Comparison of ENCODE assay signal across 30 cellular contexts in the genomic region with DNA sequence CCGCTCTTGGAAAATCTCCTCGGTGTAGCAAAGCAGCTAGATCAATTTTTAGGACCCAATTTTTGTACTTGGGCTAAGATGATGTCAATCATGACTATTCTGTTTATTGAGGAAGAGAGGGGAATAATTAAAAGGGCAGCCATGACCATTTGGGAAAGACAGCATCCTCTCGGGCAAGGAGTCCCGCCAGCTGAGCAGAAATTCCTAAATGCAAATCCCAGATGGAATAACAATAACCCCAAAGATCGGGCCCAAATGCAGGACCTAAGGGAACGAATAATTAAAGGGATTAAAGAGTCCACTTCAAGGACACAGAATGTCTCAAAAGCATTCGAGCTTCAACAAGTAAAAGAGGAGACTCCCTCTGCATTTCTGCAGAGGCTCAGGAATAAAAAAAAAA. TPM values are rescaled to one million over a fixed set of nuclear protein-coding genes. Genes with fewer than 3 reads are reported as not detected.
"Had no signal": no experiment of that assay in that cellular context is flagged by ENCODE, and none has a peak within 500 bp of the region (broad histone marks: within the 10 kb centered on the region; RNA-seq: fewer than 3 reads in every experiment).

No MANE protein-coding gene starts in this region.

- H3K9me3 Mint-ChIP-seq: activated CD4-positive, alpha-beta memory T cell treated with anti-CD3 and anti-CD28 coated beads, Interleukin-2, amount 10 ng/mL, durations not matched to agents 7 days and 5 days; activated CD4-positive, alpha-beta T cell treated with anti-CD3 and anti-CD28 coated beads, Interleukin-2, amount 10 ng/mL, durations not matched to agents 7 days and 5 days; activated naive CD4-positive, alpha-beta T cell treated with anti-CD3 and anti-CD28 coated beads, Interleukin-2, amount 50 U/mL, for 24 hours; activated naive CD8-positive, alpha-beta T cell treated with anti-CD3 and anti-CD28 coated beads, Interleukin-2, amount 50 U/mL, for 24 hours; activated T-cell treated with anti-CD3 and anti-CD28 coated beads, Interleukin-2, amount 50 U/mL, for 24 hours; dendritic cell treated with granulocyte-macrophage colony-stimulating factor and Interleukin-4, amounts not matched to agents 40 ng/mL and 50 ng/mL, for 4 days; immature natural killer cell; memory B cell; natural killer cell; type B pancreatic cell had no signal

- H3K27ac Mint-ChIP-seq: activated CD4-positive, alpha-beta memory T cell treated with anti-CD3 and anti-CD28 coated beads, Interleukin-2, amount 10 ng/mL, durations not matched to agents 7 days and 5 days; activated CD4-positive, alpha-beta T cell treated with anti-CD3 and anti-CD28 coated beads, Interleukin-2, amount 10 ng/mL, durations not matched to agents 7 days and 5 days; activated naive CD4-positive, alpha-beta T cell treated with anti-CD3 and anti-CD28 coated beads, Interleukin-2, amount 50 U/mL, for 24 hours; activated T-cell treated with anti-CD3 and anti-CD28 coated beads, Interleukin-2, amount 50 U/mL, for 24 hours; dendritic cell treated with granulocyte-macrophage colony-stimulating factor and Interleukin-4, amounts not matched to agents 40 ng/mL and 50 ng/mL, for 4 days; immature natural killer cell; memory B cell; natural killer cell had no signal

- H3K4me1 Mint-ChIP-seq: activated CD4-positive, alpha-beta memory T cell treated with anti-CD3 and anti-CD28 coated beads, Interleukin-2, amount 10 ng/mL, durations not matched to agents 7 days and 5 days; activated CD4-positive, alpha-beta T cell treated with anti-CD3 and anti-CD28 coated beads, Interleukin-2, amount 10 ng/mL, durations not matched to agents 7 days and 5 days; activated naive CD4-positive, alpha-beta T cell treated with anti-CD3 and anti-CD28 coated beads, Interleukin-2, amount 50 U/mL, for 24 hours; activated naive CD8-positive, alpha-beta T cell treated with anti-CD3 and anti-CD28 coated beads, Interleukin-2, amount 50 U/mL, for 24 hours; immature natural killer cell; memory B cell; natural killer cell had no signal

- H3K27ac ChIP-seq: breast epithelium, epithelial cell of prostate, neutrophil, right lobe of liver, uterus had no signal

- H3K4me1 ChIP-seq: breast epithelium, right lobe of liver had no signal

- DNase-seq: activated CD4-positive, alpha-beta memory T cell treated with anti-CD3 and anti-CD28 coated beads, Interleukin-2, amount 10 ng/mL, durations not matched to agents 7 days and 5 days; activated CD4-positive, alpha-beta T cell treated with anti-CD3 and anti-CD28 coated beads for 1 hour; activated CD4-positive, alpha-beta T cell treated with anti-CD3 and anti-CD28 coated beads, Interleukin-2, amount 10 ng/mL, durations not matched to agents 7 days and 5 days; activated CD8-positive, alpha-beta memory T cell treated with anti-CD3 and anti-CD28 coated beads, Interleukin-2, amount 50 U/mL, for 48 hours; activated gamma-delta T cell; activated naive CD8-positive, alpha-beta T cell treated with anti-CD3 and anti-CD28 coated beads, Interleukin-2, amount 50 U/mL, for 24 hours; activated T-cell treated with anti-CD3 and anti-CD28 coated beads, Interleukin-2, amount 50 U/mL, for 24 hours; amygdala; central memory CD4-positive, alpha-beta T cell; esophagus squamous epithelium; foreskin melanocyte; immature natural killer cell; kidney; left colon; natural killer cell; right lobe of liver; stimulated activated CD4-positive, alpha-beta T cell treated with anti-CD3 and anti-CD28 coated beads, Interleukin-12 subunit alpha, Interleukin-12 subunit beta, amount 100 ng/mL, for 4 hours; stimulated activated CD4-positive, alpha-beta T cell treated with anti-CD3 and anti-CD28 coated beads, Interleukin-4, amount 100 ng/mL, for 1 hour; stimulated activated naive CD8-positive, alpha-beta T cell treated with anti-CD3 and anti-CD28 coated beads, Interleukin-15, Interleukin-2, amounts not matched to agents 100 U/mL and 50 U/mL, for 24 hours; T-helper 2 cell; uterus had no signal

- H3K4me3 Mint-ChIP-seq: activated CD4-positive, alpha-beta memory T cell treated with anti-CD3 and anti-CD28 coated beads, Interleukin-2, amount 10 ng/mL, durations not matched to agents 7 days and 5 days; activated CD4-positive, alpha-beta T cell treated with anti-CD3 and anti-CD28 coated beads, Interleukin-2, amount 10 ng/mL, durations not matched to agents 7 days and 5 days; activated naive CD4-positive, alpha-beta T cell treated with anti-CD3 and anti-CD28 coated beads, Interleukin-2, amount 50 U/mL, for 24 hours; activated naive CD8-positive, alpha-beta T cell treated with anti-CD3 and anti-CD28 coated beads, Interleukin-2, amount 50 U/mL, for 24 hours; activated T-cell treated with anti-CD3 and anti-CD28 coated beads, Interleukin-2, amount 50 U/mL, for 24 hours; dendritic cell treated with granulocyte-macrophage colony-stimulating factor and Interleukin-4, amounts not matched to agents 40 ng/mL and 50 ng/mL, for 4 days; immature natural killer cell; memory B cell; natural killer cell had no signal

- H3K36me3 Mint-ChIP-seq: activated naive CD4-positive, alpha-beta T cell treated with anti-CD3 and anti-CD28 coated beads, Interleukin-2, amount 50 U/mL, for 24 hours; immature natural killer cell; memory B cell; natural killer cell had no signal

- H3K9me3 ChIP-seq: breast epithelium, esophagus squamous epithelium, neutrophil, right lobe of liver, uterus had no signal

- H3K4me3 ChIP-seq: esophagus squamous epithelium, right lobe of liver had no signal

- H3K27me3 Mint-ChIP-seq: activated naive CD8-positive, alpha-beta T cell treated with anti-CD3 and anti-CD28 coated beads, Interleukin-2, amount 50 U/mL, for 24 hours; activated T-cell treated with anti-CD3 and anti-CD28 coated beads, Interleukin-2, amount 50 U/mL, for 24 hours; dendritic cell treated with granulocyte-macrophage colony-stimulating factor and Interleukin-4, amounts not matched to agents 40 ng/mL and 50 ng/mL, for 4 days had no signal

- H3K36me3 ChIP-seq: breast epithelium, neutrophil, right lobe of liver, uterus had no signal

- ATAC-seq: activated naive CD8-positive, alpha-beta T cell treated with anti-CD3 and anti-CD28 coated beads, Interleukin-2, amount 50 U/mL, for 24 hours; left colon; natural killer cell; right lobe of liver; stimulated activated naive CD8-positive, alpha-beta T cell treated with anti-CD3 and anti-CD28 coated beads, Interleukin-15, Interleukin-2, amounts not matched to agents 100 U/mL and 50 U/mL, for 24 hours had no signal

- H3K27me3 ChIP-seq: breast epithelium, neutrophil, right lobe of liver, uterus had no signal

RNA-seq across cellular contexts. Expression of gene COL17A1, which starts 18.7 kb away (rescaled TPM):
- total RNA-seq: activated CD4-positive, alpha-beta memory T cell treated with anti-CD3 and anti-CD28 coated beads, Interleukin-2, amount 10 ng/mL, durations not matched to agents 7 days and 5 days; activated CD4-positive, alpha-beta T cell treated with anti-CD3 and anti-CD28 coated beads, Interleukin-2, amount 10 ng/mL, durations not matched to agents 7 days and 5 days; mononuclear cell; natural killer cell; osteocyte had no signal
- polyA plus RNA-seq: immature natural killer cell had no signal
